ENCODE assay signal across 1 cellular context in the genomic region with DNA sequence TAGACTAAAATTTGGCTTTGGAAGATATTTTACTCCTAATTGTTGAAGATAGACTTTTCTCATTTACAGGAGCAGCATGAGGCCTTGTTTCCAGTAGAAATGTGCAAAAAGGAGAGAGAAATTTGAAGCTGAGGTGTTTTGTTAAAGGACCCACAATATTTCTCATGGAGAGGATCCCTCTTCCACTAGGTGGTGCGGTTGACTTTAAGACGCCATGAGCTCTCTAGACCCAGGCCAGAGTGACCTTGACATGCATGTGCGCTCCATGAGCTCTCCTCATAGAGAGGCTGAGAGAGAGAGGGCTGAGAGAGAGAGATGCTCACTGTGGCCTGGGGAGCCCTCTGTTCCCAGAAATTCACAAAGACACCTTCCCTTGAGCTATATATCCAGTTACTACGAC.
TF ChIP-seq lines count a peak whose summit lies in the region.

No MANE protein-coding gene starts in this region.

TF ChIP-seq in GM23338, 12 proteins besides CTCF, POLR2A, EP300 and RAD21 (continued from another document):
- no peak for TF ChIP-seq EZH2 (IDR thresholded peaks at IDR 0.05; ENCODE audit: low read depth, unreplicated experiment)
- TF ChIP-seq STAT1 (IDR thresholded peaks at IDR 0.05; ENCODE audit: unreplicated experiment): no peak
TF ChIP-seq in GM23338: peak in this region for 0.
